21 cellular contexts compared by ENCODE assay signal in genomic region chr2:96093528-96093927, GRCh38. TPM values are rescaled to one million over a fixed set of nuclear protein-coding genes. Genes with fewer than 3 reads are reported as not detected.
DNase-seq lines count a peak whose midpoint lies in the region; ATAC-seq and TF ChIP-seq lines count a peak whose summit lies in the region.
"Had no signal": no experiment of that assay in that cellular context is flagged by ENCODE, and none has a peak within 500 bp of the region (broad histone marks: within the 10 kb centered on the region; RNA-seq: fewer than 3 reads in every experiment).

No MANE protein-coding gene starts in this region.

- H3K4me3 ChIP-seq in esophagus muscularis mucosa, result no peak overlapping the region
- H3K4me3 ChIP-seq: HAP-1 had no signal

- TF ChIP-seq POLR2A in esophagus muscularis mucosa (IDR thresholded peaks at IDR 0.05; ENCODE audit: low read depth), result no peak

- no peak for TF ChIP-seq CTCF in esophagus muscularis mucosa (IDR thresholded peaks at IDR 0.05)

- H3K36me3 ChIP-seq in esophagus muscularis mucosa, result no peaks in the 10 kb centered on the region
- H3K36me3 ChIP-seq: BE2C, HAP-1 had no signal

- TF ChIP-seq EP300 in esophagus muscularis mucosa (IDR thresholded peaks at IDR 0.05), result no peak

- ATAC-seq in HG02852 (IDR thresholded peaks at IDR 0.05; ENCODE audit: unreplicated experiment) (no peak), HG02571 (IDR thresholded peaks at IDR 0.05; ENCODE audit: unreplicated experiment) (no peak)
- ATAC-seq: Panc1 had no signal

- peak; percentile 13 for DNase-seq in activated effector memory CD4-positive, alpha-beta T cell treated with anti-CD3 and anti-CD28 coated beads, Interleukin-2, amount 50 U/mL, for 16 hours
- no peak for DNase-seq in activated effector memory CD4-positive, alpha-beta T cell treated with Interleukin-2 at 50 U/mL for 16 hours
- DNase-seq in D341Med (ENCODE audit: low spot score) (peak; percentile 2), esophagus muscularis mucosa (ENCODE audit: extremely low spot score) (peak; percentile 88)
- peak; percentile 9 for DNase-seq in stimulated activated CD8-positive, alpha-beta memory T cell treated with anti-CD3 and anti-CD28 coated beads, Interleukin-4, amount 100 ng/mL, for 48 hours
- DNase-seq: BE2C; CD4-positive, CD25-positive, alpha-beta regulatory T cell; DMS 273 treated with DMSO at 0.1 percent for 48 hours; DND-41; IMR-90; NCI-H1105 treated with DMSO at 0.1 percent for 48 hours; NCI-H2029 treated with DMSO at 0.1 percent for 48 hours; NCI-H226; NCI-H510A treated with DMSO at 0.1 percent for 48 hours; NCI-H774; SIG-M5; SK-N-SH had no signal

- peaks cover 5 to 16% (median 7%) of the 10 kb centered on the region in 4 donors for H3K4me1 ChIP-seq in esophagus muscularis mucosa

- 93% methylated on average over 4 of the region's 4 CpGs for WGBS in esophagus muscularis mucosa

- no peaks in the 10 kb centered on the region for H3K9me3 ChIP-seq in esophagus muscularis mucosa
- H3K9me3 ChIP-seq: BE2C, HAP-1, SK-N-SH had no signal

- intact Hi-C loops in esophagus muscularis mucosa (cut with DNase I), result no loop called here

- peaks cover 0 to 19% (median 0%) of the 10 kb centered on the region in 4 donors for H3K27me3 ChIP-seq in esophagus muscularis mucosa
- H3K27me3 ChIP-seq: BE2C had no signal

- no peak overlapping the region for H3K27ac ChIP-seq in esophagus muscularis mucosa (replicated peaks in 1 of 4)

RNA-seq across cellular contexts. Expression of gene ADRA2B, which starts 22.8 kb away (rescaled TPM):
- total RNA-seq in esophagus muscularis mucosa, result 1 to 10 TPM; 2.1 to 6.0 (median 4.0) TPM
- total RNA-seq: IMR-90 had no signal

RNA-seq across cellular contexts. Expression of gene ASTL, which starts 44.8 kb away (rescaled TPM):
- not detected for total RNA-seq in esophagus muscularis mucosa
- total RNA-seq: IMR-90 had no signal

RNA-seq across cellular contexts. Expression of gene DUSP2, which starts 51.7 kb away (rescaled TPM):
- 1 to 10 TPM; 1.1 to 5.5 (median 1.7) TPM for total RNA-seq in esophagus muscularis mucosa

RNA-seq across cellular contexts. Expression of gene GPAT2, which starts 58.8 kb away (rescaled TPM):
- 1 to 10 TPM; 4.2 to 10.0 (median 8.3) TPM for total RNA-seq in esophagus muscularis mucosa
